ENCODE assay signal across 8 cellular contexts in the genomic region with DNA sequence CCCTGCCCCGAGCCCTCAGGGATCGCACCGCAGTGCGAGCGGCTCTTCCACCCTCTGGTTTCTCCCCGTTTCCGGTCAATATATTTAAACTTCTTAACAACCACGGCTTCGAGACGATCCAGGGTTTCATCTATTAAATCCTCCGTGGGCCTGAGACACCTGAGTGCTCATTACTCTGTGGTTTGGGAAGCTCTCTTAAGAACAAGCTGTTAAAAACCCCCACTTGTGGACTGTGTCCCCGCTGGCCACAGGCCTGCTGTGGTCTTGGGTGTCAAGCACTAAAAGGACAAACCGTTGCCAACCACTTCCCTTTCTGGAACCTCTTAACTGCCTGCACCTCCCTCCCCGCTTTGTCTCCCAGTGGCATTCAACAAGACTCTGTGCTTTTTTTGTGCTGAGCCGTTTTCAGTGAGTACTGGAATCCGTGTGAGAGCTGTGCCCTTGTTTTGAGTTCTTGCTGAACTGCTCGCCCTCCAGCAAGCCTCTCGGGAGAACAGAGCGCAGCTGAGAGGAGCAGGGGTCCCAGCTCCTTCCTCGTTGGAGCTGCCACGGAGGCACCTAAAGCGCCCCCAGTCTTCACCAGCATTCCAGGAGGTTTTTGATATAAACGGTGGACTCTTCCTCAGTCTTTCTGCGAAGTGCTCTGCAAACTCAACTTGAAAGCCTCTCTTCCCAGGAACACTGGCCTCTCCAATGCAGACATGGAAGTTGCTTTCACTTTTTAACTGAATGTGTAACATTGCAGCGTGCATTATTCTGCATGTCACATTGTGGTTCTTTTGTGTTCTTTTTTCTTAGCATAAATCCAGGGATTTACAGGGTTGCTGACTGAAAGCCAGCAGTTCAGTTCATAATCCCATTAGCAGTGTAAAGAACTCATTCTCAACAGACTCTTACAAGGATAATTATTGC. TPM values are rescaled to one million over a fixed set of nuclear protein-coding genes. Genes with fewer than 3 reads are reported as not detected.
DNase-seq lines count a peak whose midpoint lies in the region; ATAC-seq and TF ChIP-seq lines count a peak whose summit lies in the region.

No MANE protein-coding gene starts in this region.

- no peaks in the 10 kb centered on the region for H3K4me1 ChIP-seq in effector memory CD4-positive, alpha-beta T cell (ENCODE audit: control insufficient read depth, insufficient read depth, low read length, poor library complexity, severe bottlenecking)
- peaks cover 9 to 29% of the 10 kb centered on the region in 2 donors for H3K4me1 ChIP-seq in left lung

- no peaks in the 10 kb centered on the region for H3K36me3 ChIP-seq in effector memory CD4-positive, alpha-beta T cell (ENCODE audit: control insufficient read depth, insufficient read depth, low read length)
- H3K36me3 ChIP-seq in left lung: no peaks in the 10 kb centered on the region

- H3K4me1 Mint-ChIP-seq in activated CD4-positive, alpha-beta T cell treated with anti-CD3 and anti-CD28 coated beads, Interleukin-2, amount 10 ng/mL, durations not matched to agents 7 days and 5 days: peaks cover 15% of the 10 kb centered on the region
- H3K4me1 Mint-ChIP-seq in stimulated activated naive CD8-positive, alpha-beta T cell treated with anti-CD3 and anti-CD28 coated beads, Interleukin-15, Interleukin-2, amounts not matched to agents 100 ng/mL and 50 ng/mL, for 24 hours (ENCODE audit: low read depth): peaks cover 15% of the 10 kb centered on the region

- H3K4me3 ChIP-seq in effector memory CD4-positive, alpha-beta T cell (ENCODE audit: insufficient read depth, low read depth, low read length, poor library complexity, severe bottlenecking): peak overlapping the region; percentile 23
- peak overlapping the region; percentile 57 to 72 for H3K4me3 ChIP-seq in left lung

- H3K27me3 Mint-ChIP-seq in activated CD4-positive, alpha-beta T cell treated with anti-CD3 and anti-CD28 coated beads, Interleukin-2, amount 10 ng/mL, durations not matched to agents 7 days and 5 days: peaks cover 72% of the 10 kb centered on the region
- H3K27me3 Mint-ChIP-seq in stimulated activated naive CD8-positive, alpha-beta T cell treated with anti-CD3 and anti-CD28 coated beads, Interleukin-15, Interleukin-2, amounts not matched to agents 100 ng/mL and 50 ng/mL, for 24 hours: peaks cover 72% of the 10 kb centered on the region

- H3K27ac Mint-ChIP-seq in activated CD4-positive, alpha-beta T cell treated with anti-CD3 and anti-CD28 coated beads, Interleukin-2, amount 10 ng/mL, durations not matched to agents 7 days and 5 days: peak overlapping the region; percentile 20
- peak overlapping the region; percentile 68 for H3K27ac Mint-ChIP-seq in stimulated activated naive CD8-positive, alpha-beta T cell treated with anti-CD3 and anti-CD28 coated beads, Interleukin-15, Interleukin-2, amounts not matched to agents 100 ng/mL and 50 ng/mL, for 24 hours

- no peak for TF ChIP-seq CTCF in left lung (IDR thresholded peaks at IDR 0.05)

- intact Hi-C loops in left lung (cut with DNase I): no loop called here

- no peaks in the 10 kb centered on the region for H3K9me3 Mint-ChIP-seq in activated CD4-positive, alpha-beta T cell treated with anti-CD3 and anti-CD28 coated beads, Interleukin-2, amount 10 ng/mL, durations not matched to agents 7 days and 5 days
- no peaks in the 10 kb centered on the region for H3K9me3 Mint-ChIP-seq in stimulated activated naive CD8-positive, alpha-beta T cell treated with anti-CD3 and anti-CD28 coated beads, Interleukin-15, Interleukin-2, amounts not matched to agents 100 ng/mL and 50 ng/mL, for 24 hours

- CTCF ChIA-PET in activated CD4-positive, alpha-beta T cell treated with anti-CD3 and anti-CD28 coated beads, Interleukin-2, amount 10 ng/mL, durations not matched to agents 7 days and 5 days (lab: Charles Lee): interaction anchor here (0.6 kb wide), 1 partner anchor 1443 kb away, joined by 3 read pairs; no protein-coding TSS in a partner anchor

- peak overlapping the region; percentile 72 for H3K4me3 Mint-ChIP-seq in activated CD4-positive, alpha-beta T cell treated with anti-CD3 and anti-CD28 coated beads, Interleukin-2, amount 10 ng/mL, durations not matched to agents 7 days and 5 days
- peak overlapping the region; percentile 84 for H3K4me3 Mint-ChIP-seq in stimulated activated naive CD8-positive, alpha-beta T cell treated with anti-CD3 and anti-CD28 coated beads, Interleukin-15, Interleukin-2, amounts not matched to agents 100 ng/mL and 50 ng/mL, for 24 hours

- peaks cover 9% of the 10 kb centered on the region for H3K27me3 ChIP-seq in effector memory CD4-positive, alpha-beta T cell (replicated peaks; ENCODE audit: control insufficient read depth, insufficient read depth, low read length, poor library complexity, severe bottlenecking)
- no peaks in the 10 kb centered on the region for H3K27me3 ChIP-seq in left lung

- POLR2A ChIA-PET in activated CD4-positive, alpha-beta T cell treated with anti-CD3 and anti-CD28 coated beads, Interleukin-2, amount 10 ng/mL, durations not matched to agents 7 days and 5 days (lab: Charles Lee): no interaction called here

- DNase-seq in activated CD4-positive, alpha-beta T cell treated with anti-CD3 and anti-CD28 coated beads, Interleukin-2, amount 10 ng/mL, durations not matched to agents 7 days and 5 days: no peak
- no peak for DNase-seq in activated CD4-positive, alpha-beta T cell treated with anti-CD3 and anti-CD28 coated beads, Interleukin-2, amount 50 U/mL, for 4 hours
- peak; percentile 85 for DNase-seq in SKM-1 (lab: John Stamatoyannopoulos, UW; ENCODE audit: unreplicated experiment)
- DNase-seq in effector memory CD4-positive, alpha-beta T cell: no peak
- DNase-seq in left lung: peak; percentile 63 to 71
- no peak for DNase-seq in cortex of kidney (lab: John Stamatoyannopoulos, UW)

- H3K36me3 Mint-ChIP-seq in activated CD4-positive, alpha-beta T cell treated with anti-CD3 and anti-CD28 coated beads, Interleukin-2, amount 10 ng/mL, durations not matched to agents 7 days and 5 days (ENCODE audit: low read depth): no peaks in the 10 kb centered on the region
- no peaks in the 10 kb centered on the region for H3K36me3 Mint-ChIP-seq in stimulated activated naive CD8-positive, alpha-beta T cell treated with anti-CD3 and anti-CD28 coated beads, Interleukin-15, Interleukin-2, amounts not matched to agents 100 ng/mL and 50 ng/mL, for 24 hours (ENCODE audit: low read depth)

- no peaks in the 10 kb centered on the region for H3K9me3 ChIP-seq in effector memory CD4-positive, alpha-beta T cell (ENCODE audit: control insufficient read depth, low read length)
- H3K9me3 ChIP-seq in left lung: no peaks in the 10 kb centered on the region

- ATAC-seq in HG03135 (IDR thresholded peaks at IDR 0.05; ENCODE audit: unreplicated experiment) (peak; percentile 43), left lung (peak; percentile 59)

- H3K27ac ChIP-seq in effector memory CD4-positive, alpha-beta T cell (ENCODE audit: insufficient read depth, low read length, poor library complexity, severe bottlenecking): no peak overlapping the region
- peak overlapping the region; percentile 91 to 94 for H3K27ac ChIP-seq in left lung

RNA-seq across cellular contexts. Expression of a gene that starts 0.7 kb away (rescaled TPM):
- under 1 TPM; 0.19 to 0.27 TPM for total RNA-seq in activated CD4-positive, alpha-beta T cell treated with anti-CD3 and anti-CD28 coated beads, Interleukin-2, amount 10 ng/mL, durations not matched to agents 7 days and 5 days
- 100 to 1,000 TPM; 438 to 527 TPM for total RNA-seq in left lung

Comparison
In these comparisons a context has a peak if more than half of its experiments do, and no peak if none do; other contexts are left out.
1. DNase-seq: peak in SKM-1 (single experiment) and left lung (2 of 2); none in activated CD4-positive, alpha-beta T cell treated with anti-CD3 and anti-CD28 coated beads, Interleukin-2, amount 10 ng/mL, durations not matched to agents 7 days and 5 days (single experiment), activated CD4-positive, alpha-beta T cell treated with anti-CD3 and anti-CD28 coated beads, Interleukin-2, amount 50 U/mL, for 4 hours (0 of 2), effector memory CD4-positive, alpha-beta T cell (0 of 3) and cortex of kidney (single experiment).
2. RNA of a gene that starts 0.7 kb away (total RNA-seq): 438 to 527 TPM in left lung; 0.19 to 0.27 TPM in activated CD4-positive, alpha-beta T cell treated with anti-CD3 and anti-CD28 coated beads, Interleukin-2, amount 10 ng/mL, durations not matched to agents 7 days and 5 days; every median in the first group is over 100 times any median in the second.